ENCODE assay signal across 8 cellular contexts in genomic region chr2:68828887-68829708, GRCh38. TPM values are rescaled to one million over a fixed set of nuclear protein-coding genes. Genes with fewer than 3 reads are reported as not detected.
DNase-seq lines count a peak whose midpoint lies in the region; ATAC-seq and TF ChIP-seq lines count a peak whose summit lies in the region.

No MANE protein-coding gene starts in this region.

- H3K27ac ChIP-seq in IMR-90 (ENCODE audit: insufficient read depth, low read length) (peak overlapping the region; percentile 40), SK-N-SH (ENCODE audit: low read depth in 2 of 2, low read length in 1 of 2) (peak overlapping the region; percentile 45 to 53; a peak in 3 of 4 replicates), upper lobe of left lung (peak overlapping the region; percentile 69 to 87 (median 83))

- no peak for TF ChIP-seq CTCF in AG09309 (IDR thresholded peaks at IDR 0.05; ENCODE audit: control insufficient read depth, insufficient read depth, low read depth, low read length, missing control alignments)
- no peak for TF ChIP-seq CTCF in IMR-90 (conservative IDR thresholded peaks at IDR 0.05; ENCODE audit: low read depth, low read length)
- TF ChIP-seq CTCF in SK-N-SH (IDR thresholded peaks at IDR 0.05): no peak
- peak in 4 of 6 experiments; percentile 27 to 61 (median 44) for TF ChIP-seq CTCF in upper lobe of left lung (IDR thresholded peaks at IDR 0.05)

- H3K9ac ChIP-seq in IMR-90 (ENCODE audit: low read depth, low read length): peak overlapping the region; percentile 28
- peak overlapping the region; percentile 23; the same call in 1 of the 2 replicates for H3K9ac ChIP-seq in SK-N-SH
- H3K9ac ChIP-seq in adipocyte (ENCODE audit: low read length): peak overlapping the region; percentile 44

- peak overlapping the region; percentile 76 for H3K18ac ChIP-seq in IMR-90 (ENCODE audit: low read depth, low read length)

- peak overlapping the region; percentile 50 for H4K5ac ChIP-seq in IMR-90 (ENCODE audit: low read depth, low read length)

- peak overlapping the region; percentile 96 for H3K14ac ChIP-seq in IMR-90 (replicated peaks; ENCODE audit: low read depth, low read length)

- H4K91ac ChIP-seq in IMR-90 (ENCODE audit: insufficient read depth, low read depth, low read length): peak overlapping the region; percentile 88

- peak overlapping the region; percentile 95 for H3K23ac ChIP-seq in IMR-90 (ENCODE audit: low read depth, low read length)

- H4K20me1 ChIP-seq in IMR-90 (ENCODE audit: insufficient read depth, low read length): no peaks in the 10 kb centered on the region
- no peaks in the 10 kb centered on the region for H4K20me1 ChIP-seq in SK-N-SH (ENCODE audit: insufficient read depth)

- POLR2A ChIA-PET in IMR-90 (lab: Charles Lee; ENCODE audit: unreplicated experiment): no interaction called here
- POLR2A ChIA-PET in SK-N-SH (lab: Yijun Ruan, JAX): no interaction called here

- H3K9me3 ChIP-seq in IMR-90 (ENCODE audit: control insufficient read depth, insufficient read depth, low read length) (no peaks in the 10 kb centered on the region), SK-N-SH (no peaks in the 10 kb centered on the region), adipocyte (ENCODE audit: control insufficient read depth, low read length) (no peaks in the 10 kb centered on the region), upper lobe of left lung (no peaks in the 10 kb centered on the region)

- ATAC-seq in IMR-90 (ENCODE audit: low read depth) (peak; percentile 73), Right ventricle myocardium inferior (peak; percentile 86), upper lobe of left lung (ENCODE audit: low FRiP score in 2 of 2) (peak; percentile 87 to 92), HG03342 (IDR thresholded peaks at IDR 0.05; ENCODE audit: unreplicated experiment) (no peak)

- H3F3A ChIP-seq in SK-N-SH (replicated peaks; ENCODE audit: insufficient read depth): peaks cover 8% of the 10 kb centered on the region

- H2BK15ac ChIP-seq in IMR-90 (ENCODE audit: low read depth, low read length): peak overlapping the region; percentile 93

- H2BK20ac ChIP-seq in IMR-90 (ENCODE audit: low read depth, low read length): peak overlapping the region; percentile 98

- H3K4me1 ChIP-seq in IMR-90 (ENCODE audit: control insufficient read depth, insufficient read depth, low read length) (peaks cover 36% of the 10 kb centered on the region), SK-N-SH (ENCODE audit: control insufficient read depth in 1 of 2, insufficient read depth in 2 of 2, low read depth in 1 of 2, low read length in 1 of 2) (peaks cover 17 to 30% of the 10 kb centered on the region in 2 experiments), adipocyte (ENCODE audit: control insufficient read depth, insufficient read depth, low read length) (peaks cover 41% of the 10 kb centered on the region), upper lobe of left lung (peaks cover 47 to 55% (median 52%) of the 10 kb centered on the region in 4 donors)

- no TSS peak for BruUV-seq in IMR-90 (replicated peaks; lab: Mats Ljungman, UMichigan)

- in situ Hi-C loops in IMR-90 (cut with MboI; ENCODE audit: low sequenced_read_pairs): no loop called here

- dilution Hi-C loops in IMR-90 (cut with HindIII; ENCODE audit: low sequenced_read_pairs, unreplicated experiment): no loop called here

- H2BK120ac ChIP-seq in IMR-90 (ENCODE audit: low read depth, low read length): peak overlapping the region; percentile 97

- H3K9me2 ChIP-seq in SK-N-SH: no peaks in the 10 kb centered on the region

- intact Hi-C loops in IMR-90 (cut with micrococcal nuclease) (no loop called here), Right ventricle myocardium inferior (cut with DNase I) (no loop called here)

- no peaks in the 10 kb centered on the region for H3K79me2 ChIP-seq in SK-N-SH (ENCODE audit: insufficient read depth)

- no peak overlapping the region for H3K4me3 ChIP-seq in AG09309 (ENCODE audit: control insufficient read depth, low read depth, low read length)
- H3K4me3 ChIP-seq in IMR-90 (ENCODE audit: insufficient read depth, low read depth, low read length): no peak overlapping the region
- H3K4me3 ChIP-seq in SK-N-SH (ENCODE audit: low read depth in 2 of 2, low read length in 1 of 2): peak overlapping the region; percentile 16 to 28; a peak in 2 of 4 replicates
- H3K4me3 ChIP-seq in adipocyte (ENCODE audit: low read length): peak overlapping the region; percentile 33
- no peak overlapping the region for H3K4me3 ChIP-seq in upper lobe of left lung

- H3K4me2 ChIP-seq in IMR-90 (ENCODE audit: low read depth, low read length) (peak overlapping the region; percentile 24; the same call in 1 of the 2 replicates), SK-N-SH (peak overlapping the region; percentile 50)

- peak overlapping the region; percentile 48 for H2BK5ac ChIP-seq in IMR-90 (ENCODE audit: low read depth, low read length, poor library complexity, severe bottlenecking)

- no CpG with 5 or more reads among the region's 10 CpGs for WGBS in IMR-90 (ENCODE audit: extremely low coverage in 2 of 2, insufficient read length in 1 of 2), 2 experiments
- WGBS in SK-N-SH (ENCODE audit: low lambda C conversion rate): 3% methylated on average over 7 of the region's 10 CpGs
- 1 to 2% methylated on average over 6 to 10 of the region's 10 CpGs for WGBS in upper lobe of left lung, 2 donors

- peaks cover 0 to 6% of the 10 kb centered on the region in 2 experiments; a peak in 1 of 4 replicates for H3K79me1 ChIP-seq in IMR-90 (ENCODE audit: low read depth in 1 of 2, low read length in 2 of 2)

- H2AFZ ChIP-seq in IMR-90 (replicated peaks; ENCODE audit: low read length, poor library complexity) (peak overlapping the region; percentile 85), SK-N-SH (ENCODE audit: low read depth) (peak overlapping the region; percentile 58)

- CTCF ChIA-PET in IMR-90 (lab: Yijun Ruan, JAX): interaction anchor here (0.9 to 2.6 kb wide), 3 partner anchors 10 to 71 kb away, joined by 3 to 7 read pairs (median 3); no protein-coding TSS in a partner anchor
- CTCF ChIA-PET in SK-N-SH (lab: Yijun Ruan, JAX): interaction anchor here (0.8 to 2.3 kb wide), 5 partner anchors 12 to 79 kb away, joined by 3 to 11 read pairs (median 4); no protein-coding TSS in a partner anchor

- H3K56ac ChIP-seq in IMR-90 (ENCODE audit: extremely low read depth, insufficient read depth, low read length): peak overlapping the region; percentile 63; the same call in 1 of the 2 replicates

- 0 out of 2 replicates have a peak, but pooled peaks have one; percentile 4 for TF ChIP-seq RAD21 in IMR-90 (IDR thresholded peaks at IDR 0.05; ENCODE audit: low read length)
- no peak for TF ChIP-seq RAD21 in SK-N-SH (IDR thresholded peaks at IDR 0.05; ENCODE audit: low read length)

- peak overlapping the region; percentile 92 for H2AK5ac ChIP-seq in IMR-90 (ENCODE audit: low read depth, low read length)

- no peak for TF ChIP-seq POLR2A in IMR-90 (IDR thresholded peaks at IDR 0.05; ENCODE audit: low read depth, low read length)
- TF ChIP-seq POLR2A in upper lobe of left lung (IDR thresholded peaks at IDR 0.05): peak in 1 of 4 donors; percentile 25

- H3K9me1 ChIP-seq in IMR-90 (ENCODE audit: insufficient read depth, low read length): peaks cover 31% of the 10 kb centered on the region

- DNase-seq in AG09309 (ENCODE audit: low read depth) (peak; percentile 94), IMR-90 (peak; percentile 96), SK-N-SH (peak; percentile 87), adipocyte (ENCODE audit: low read depth) (peak; percentile 93), Right ventricle myocardium inferior (ENCODE audit: missing footprints) (peak; percentile 97), pons (ENCODE audit: low spot score) (peak; percentile 95), upper lobe of left lung (peak; percentile 41 to 98)

- peak in 1 of 2 experiments; percentile 59; a peak in 1 of 4 replicates for TF ChIP-seq EP300 in SK-N-SH (IDR thresholded peaks at IDR 0.05; ENCODE audit: borderline replicate concordance in 1 of 2, low read depth in 1 of 2, low read length in 1 of 2)
- peak in 2 of 4 donors; percentile 94 for TF ChIP-seq EP300 in upper lobe of left lung (IDR thresholded peaks at IDR 0.05)

- peak overlapping the region; percentile 91 for H3K4ac ChIP-seq in IMR-90 (ENCODE audit: low read depth, low read length)

- peak overlapping the region; percentile 81 for H2AK9ac ChIP-seq in IMR-90 (replicated peaks; ENCODE audit: low read depth, low read length, poor library complexity)

- H3K36me3 ChIP-seq in IMR-90 (ENCODE audit: control insufficient read depth, insufficient read depth, low read length) (no peaks in the 10 kb centered on the region), SK-N-SH (replicated peaks in 1 of 2; ENCODE audit: control insufficient read depth in 1 of 2, insufficient read depth in 2 of 2, low read length in 1 of 2) (no peaks in the 10 kb centered on the region), adipocyte (ENCODE audit: control insufficient read depth, insufficient read depth, low read length, severe bottlenecking) (no peaks in the 10 kb centered on the region), upper lobe of left lung (peaks cover 0 to 26% (median 5%) of the 10 kb centered on the region in 4 donors)

- H3K27me3 ChIP-seq in IMR-90 (ENCODE audit: control insufficient read depth, insufficient read depth, low read length): no peaks in the 10 kb centered on the region
- H3K27me3 ChIP-seq in SK-N-SH (ENCODE audit: insufficient read depth): no peaks in the 10 kb centered on the region
- H3K27me3 ChIP-seq in adipocyte (replicated peaks; ENCODE audit: control insufficient read depth, insufficient read depth, low read length): no peaks in the 10 kb centered on the region
- no peaks in the 10 kb centered on the region for H3K27me3 ChIP-seq in upper lobe of left lung

- peak overlapping the region; percentile 77 to 96 for H4K8ac ChIP-seq in IMR-90 (ENCODE audit: low read depth in 2 of 2, low read length in 2 of 2)

TF ChIP-seq in IMR-90, 13 proteins besides CTCF, POLR2A, EP300 and RAD21 (continues in another document):
- TF ChIP-seq CEBPB (IDR thresholded peaks at IDR 0.05; ENCODE audit: low read depth, low read length) (peak; percentile 4; the same call in 1 of the 2 replicates), BHLHE40 (IDR thresholded peaks at IDR 0.05; ENCODE audit: low read depth, low read length) (peak; percentile 97), FOS (IDR thresholded peaks at IDR 0.05; ENCODE audit: low read depth, low read length) (peak; percentile 57)

TF ChIP-seq in SK-N-SH, 30 proteins besides CTCF, POLR2A, EP300 and RAD21 (continues in another document):
- TF ChIP-seq RXRA (IDR thresholded peaks at IDR 0.05; ENCODE audit: borderline replicate concordance, low read depth) (no peak), NFIC (IDR thresholded peaks at IDR 0.05; ENCODE audit: borderline replicate concordance) (peak; percentile 100), SIN3A (IDR thresholded peaks at IDR 0.05; ENCODE audit: borderline replicate concordance, low read depth, low read length) (peak; percentile 29; the same call in 1 of the 2 replicates), TCF12 (IDR thresholded peaks at IDR 0.05) (peak; percentile 77)

RNA-seq across cellular contexts. Expression of gene BMP10, which starts 42.1 kb away (rescaled TPM):
- total RNA-seq in IMR-90 (2012; rRNA removed) (not detected in 2 replicates), Right ventricle myocardium inferior (0.35 TPM), upper lobe of left lung (not detected)
- polyA plus RNA-seq in IMR-90 (2012; rRNA removed) (not detected in 2 replicates), SK-N-SH (2012; rRNA removed) (not detected in 2 replicates)
- not detected in 2 replicates for polyA plus RNA-seq in IMR-90 (2012; cell fraction: cytosol; rRNA removed)
- polyA plus RNA-seq in IMR-90 (2012; cell fraction: nucleus; rRNA removed; ENCODE audit: low replicate concordance): not detected in 2 replicates
- polyA plus RNA-seq in SK-N-SH (2012; cell fraction: cytosol; rRNA removed): not detected in 2 replicates
- not detected in 2 replicates for polyA plus RNA-seq in SK-N-SH (2012; cell fraction: nucleus; rRNA removed)

Comparison
In these comparisons a context has a peak if more than half of its experiments do, and no peak if none do; other contexts are left out.
1. H3K4me3 ChIP-seq: peak in SK-N-SH (2 of 2) and adipocyte (single experiment); none in AG09309 (single experiment), IMR-90 (single experiment) and upper lobe of left lung (0 of 4).
2. CTCF ChIP-seq: peak in upper lobe of left lung (4 of 6); none in AG09309 (single experiment), IMR-90 (single experiment) and SK-N-SH (single experiment).
3. Peak in every context shown above with its lines, with median percentiles within 50 percentile points of each other: DNase-seq, H3K27ac ChIP-seq and H3K9ac ChIP-seq.